8 cellular contexts compared by ENCODE assay signal in genomic region chr1:37764888-37765441, GRCh38. TPM values are rescaled to one million over a fixed set of nuclear protein-coding genes. Genes with fewer than 3 reads are reported as not detected.
DNase-seq lines count a peak whose midpoint lies in the region; ATAC-seq lines count a peak whose summit lies in the region.
"Had no signal": no experiment of that assay in that cellular context is flagged by ENCODE, and none has a peak within 500 bp of the region (broad histone marks: within the 10 kb centered on the region; RNA-seq: fewer than 3 reads in every experiment).

Gene EPHA10, minus strand, starts transcription at chr1:37765120. Its CDS starts 54 bp downstream, at chr1:37765066.

- WGBS in HUES64: 12% methylated on average over 33 of the region's 33 CpGs

- peaks cover 2% of the 10 kb centered on the region for H3K36me3 Mint-ChIP-seq in central memory CD8-positive, alpha-beta T cell (ENCODE audit: insufficient read depth)

- no peaks in the 10 kb centered on the region for H3K36me3 ChIP-seq in HUES64 (ENCODE audit: insufficient read depth, low read length)

- H3K27me3 Mint-ChIP-seq in central memory CD8-positive, alpha-beta T cell: peaks cover 80% of the 10 kb centered on the region

- H3K4me1 ChIP-seq in HUES64 (ENCODE audit: insufficient read depth, low read length): peaks cover 6% of the 10 kb centered on the region; the same call in 1 of the 2 replicates

- peak within 1 kb of the TSS; percentile 21 for H3K4me3 Mint-ChIP-seq in central memory CD8-positive, alpha-beta T cell

- ATAC-seq in central memory CD8-positive, alpha-beta T cell (replicated peaks; ENCODE audit: extremely low read depth, poor library complexity, severe bottlenecking): no peak
- no peak for ATAC-seq in GM21367 (IDR thresholded peaks at IDR 0.05; ENCODE audit: unreplicated experiment)

- intact Hi-C loops in posterior vena cava (cut with DNase I): no loop called here

- peaks cover 9% of the 10 kb centered on the region for H3K4me1 Mint-ChIP-seq in central memory CD8-positive, alpha-beta T cell

- no peaks in the 10 kb centered on the region for H3K9me3 ChIP-seq in HUES64 (ENCODE audit: insufficient read depth, low read depth, low read length)

- H3K27ac ChIP-seq in HUES64 (ENCODE audit: low read depth, low read length): no peak within 1 kb of the TSS

- DNase-seq in NCI-H345 (lab: John Stamatoyannopoulos, UW) (peak; percentile 86), occipital lobe (lab: John Stamatoyannopoulos, UW) (peak; percentile 64), posterior vena cava (ENCODE audit: low spot score) (no peak)
- no peak for DNase-seq in central memory CD8-positive, alpha-beta T cell (ENCODE audit: low spot score in 2 of 2)
- DNase-seq in stimulated activated CD4-positive, alpha-beta T cell treated with anti-CD3 and anti-CD28 coated beads, Interleukin-15, amount 100 ng/mL, for 24 hours: no peak

- H3K9me3 Mint-ChIP-seq in central memory CD8-positive, alpha-beta T cell: peaks cover 6% of the 10 kb centered on the region

- peaks cover 98% of the 10 kb centered on the region for H3K27me3 ChIP-seq in HUES64 (ENCODE audit: insufficient read depth, low read length)

- no peak within 1 kb of the TSS for H3K27ac Mint-ChIP-seq in central memory CD8-positive, alpha-beta T cell (ENCODE audit: low read depth)

- peak within 1 kb of the TSS; percentile 47 for H3K4me3 ChIP-seq in HUES64 (ENCODE audit: low read length)

- no peak within 1 kb of the TSS for H3K9ac ChIP-seq in HUES64 (ENCODE audit: low read depth, low read length)

RNA-seq across cellular contexts. Expression of gene EPHA10, which starts in this region (rescaled TPM):
- 0.20 TPM for polyA plus RNA-seq in HUES64 (2013, experiment 1 of 2)
- 0.06 TPM for polyA plus RNA-seq in HUES64 (2013, experiment 2 of 2)
- total RNA-seq in occipital lobe (10.1 TPM), posterior vena cava (under 1 TPM in 1 of 2 donors, not detected in 1; 0.05 TPM)
- total RNA-seq: subcutaneous adipose tissue had no signal

Comparison
In these comparisons a context has a peak if more than half of its experiments do, and no peak if none do; other contexts are left out.
1. RNA of gene EPHA10 (total RNA-seq): 10.1 TPM in occipital lobe (single experiment); 0.05 TPM in posterior vena cava; every median in the first group is over 10 times any median in the second.
2. DNase-seq: peak in NCI-H345 (single experiment) and occipital lobe (single experiment); none in central memory CD8-positive, alpha-beta T cell (0 of 2), stimulated activated CD4-positive, alpha-beta T cell treated with anti-CD3 and anti-CD28 coated beads, Interleukin-15, amount 100 ng/mL, for 24 hours (single experiment) and posterior vena cava (single experiment).